In the genomic region with DNA sequence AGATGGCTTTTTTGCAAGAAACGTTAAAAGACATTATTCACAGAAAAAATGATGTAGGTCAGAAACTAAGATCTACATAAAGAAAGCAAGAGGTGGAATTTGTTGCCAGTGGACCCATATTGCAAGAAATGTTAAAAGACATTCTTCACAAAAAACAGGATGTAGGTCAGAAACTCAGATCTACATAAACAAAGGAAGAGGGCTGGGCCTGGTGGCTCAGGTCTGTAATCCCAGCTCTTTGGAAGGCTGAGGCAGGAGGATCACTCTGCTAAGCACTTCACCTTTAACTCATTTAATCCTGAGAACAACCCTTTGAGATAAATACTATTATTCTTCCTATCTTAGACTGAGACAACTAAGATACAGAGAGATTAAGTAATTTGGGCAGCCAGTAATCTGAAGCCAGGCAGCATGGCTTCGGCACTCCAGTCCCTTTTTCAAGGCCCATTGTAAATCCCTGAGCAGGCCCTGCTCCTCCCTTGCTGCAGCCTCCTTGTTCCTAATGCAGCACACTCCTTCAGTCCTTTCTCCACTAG, we compare ENCODE assay signal across 19 cellular contexts. TPM values are rescaled to one million over a fixed set of nuclear protein-coding genes. Genes with fewer than 3 reads are reported as not detected.
DNase-seq lines count a peak whose midpoint lies in the region; ATAC-seq, FAIRE-seq and TF ChIP-seq lines count a peak whose summit lies in the region.
"Had no signal": no experiment of that assay in that cellular context is flagged by ENCODE, and none has a peak within 500 bp of the region (broad histone marks: within the 10 kb centered on the region; RNA-seq: fewer than 3 reads in every experiment).

No MANE protein-coding gene starts in this region.

- FAIRE-seq in K562 (lab: Jason Lieb, UNC), result no peak

- H3K4me3 Mint-ChIP-seq in activated naive CD8-positive, alpha-beta T cell, result no peak overlapping the region
- no peak overlapping the region for H3K4me3 Mint-ChIP-seq in activated naive CD8-positive, alpha-beta T cell treated with anti-CD3 and anti-CD28 coated beads, Interleukin-2, amount 50 U/mL, for 24 hours
- no peak overlapping the region for H3K4me3 Mint-ChIP-seq in stimulated activated effector memory CD8-positive, alpha-beta T cell treated with anti-CD3 and anti-CD28 coated beads, Interleukin-12 subunit alpha, Interleukin-12 subunit beta, amount 100 ng/mL, for 72 hours

- peaks cover 4% of the 10 kb centered on the region for H3K9me3 Mint-ChIP-seq in activated naive CD8-positive, alpha-beta T cell (ENCODE audit: low read depth)
- peaks cover 17% of the 10 kb centered on the region for H3K9me3 Mint-ChIP-seq in activated naive CD8-positive, alpha-beta T cell treated with anti-CD3 and anti-CD28 coated beads, Interleukin-2, amount 50 U/mL, for 24 hours
- peaks cover 3% of the 10 kb centered on the region for H3K9me3 Mint-ChIP-seq in stimulated activated effector memory CD8-positive, alpha-beta T cell treated with anti-CD3 and anti-CD28 coated beads, Interleukin-12 subunit alpha, Interleukin-12 subunit beta, amount 100 ng/mL, for 72 hours

- no peak for DNase-seq in activated naive CD8-positive, alpha-beta T cell treated with anti-CD3 and anti-CD28 coated beads, Interleukin-2, amount 50 U/mL, for 24 hours
- DNase-seq in K562 (ENCODE audit: extremely low read depth in 1 of 4, low spot score in 3 of 4) (no peak), H4 (ENCODE audit: low spot score) (no peak)
- no peak for DNase-seq in stimulated activated effector memory CD8-positive, alpha-beta T cell treated with anti-CD3 and anti-CD28 coated beads, Interleukin-12 subunit alpha, Interleukin-12 subunit beta, amount 100 ng/mL, for 72 hours (ENCODE audit: low spot score in 2 of 2)
- no peak for DNase-seq in activated T-cell treated with anti-CD3 and anti-CD28 coated beads, Interleukin-2, amount 50 U/mL, for 48 hours
- DNase-seq: aorta; DMS79 treated with DMSO at 0.1 percent for 48 hours; effector CD4-positive, alpha-beta T cell; glutamatergic neuron; NCI-H1092 treated with DMSO at 0.1 percent for 48 hours; NCI-H2081 treated with DMSO at 0.1 percent for 48 hours; occipital lobe; retina; stimulated activated CD4-positive, alpha-beta T cell treated with anti-CD3 and anti-CD28 coated beads, Interleukin-12 subunit alpha, Interleukin-12 subunit beta, amount 100 ng/mL, for 4 hours had no signal

- H2AFZ ChIP-seq in K562 (ENCODE audit: low read depth, low read length), result peak overlapping the region; percentile 54

- no peak for TF ChIP-seq POLR2A in K562 (conservative IDR thresholded peaks at IDR 0.05)

- H4K20me1 ChIP-seq in K562 (replicated peaks; ENCODE audit: control insufficient read depth, insufficient read depth, low read length), result no peaks in the 10 kb centered on the region

- BruUV-seq in K562 (replicated peaks; lab: Mats Ljungman, UMichigan), result no TSS peak

- no peak for ATAC-seq in activated naive CD8-positive, alpha-beta T cell treated with anti-CD3 and anti-CD28 coated beads, Interleukin-2, amount 50 U/mL, for 24 hours
- peak; percentile 55; the same call in 2 of the 3 replicates for ATAC-seq in K562
- no peak for ATAC-seq in stimulated activated effector memory CD8-positive, alpha-beta T cell treated with anti-CD3 and anti-CD28 coated beads, Interleukin-12 subunit alpha, Interleukin-12 subunit beta, amount 100 ng/mL, for 72 hours
- ATAC-seq: left lobe of liver, Right ventricle myocardium inferior had no signal

- 82% methylated on average over 2 of the region's 2 CpGs for WGBS in HUES64
- WGBS in K562 (ENCODE audit: insufficient coverage, low coverage, missing lambda C conversion rate), result 33% methylated on average over 2 of the region's 2 CpGs

- no peaks in the 10 kb centered on the region for H3K4me1 ChIP-seq in HUES64 (ENCODE audit: insufficient read depth, low read length)
- H3K4me1 ChIP-seq in K562 (replicated peaks in 1 of 2; ENCODE audit: control insufficient read depth in 2 of 2, insufficient read depth in 2 of 2, low read length in 2 of 2), result no peaks in the 10 kb centered on the region

- peaks cover 42% of the 10 kb centered on the region for H3K4me1 Mint-ChIP-seq in activated naive CD8-positive, alpha-beta T cell (ENCODE audit: low read depth)
- H3K4me1 Mint-ChIP-seq in activated naive CD8-positive, alpha-beta T cell treated with anti-CD3 and anti-CD28 coated beads, Interleukin-2, amount 50 U/mL, for 24 hours, result peaks cover 19% of the 10 kb centered on the region
- peaks cover 15% of the 10 kb centered on the region for H3K4me1 Mint-ChIP-seq in stimulated activated effector memory CD8-positive, alpha-beta T cell treated with anti-CD3 and anti-CD28 coated beads, Interleukin-12 subunit alpha, Interleukin-12 subunit beta, amount 100 ng/mL, for 72 hours

- H3K79me2 ChIP-seq in K562 (ENCODE audit: control insufficient read depth, insufficient read depth, low read length), result no peaks in the 10 kb centered on the region

- no peaks in the 10 kb centered on the region for H3K27me3 Mint-ChIP-seq in activated naive CD8-positive, alpha-beta T cell
- no peaks in the 10 kb centered on the region for H3K27me3 Mint-ChIP-seq in activated naive CD8-positive, alpha-beta T cell treated with anti-CD3 and anti-CD28 coated beads, Interleukin-2, amount 50 U/mL, for 24 hours

- POLR2A ChIA-PET in K562 (lab: Yijun Ruan, JAX), result no interaction called here

- intact Hi-C loops in K562 (cut with micrococcal nuclease), result no loop called here

- H3K9me1 ChIP-seq in K562 (ENCODE audit: control insufficient read depth, insufficient read depth, low read length), result no peaks in the 10 kb centered on the region

- H3K27me3 ChIP-seq in HUES64 (ENCODE audit: insufficient read depth, low read length) (no peaks in the 10 kb centered on the region), K562 (ENCODE audit: control insufficient read depth in 2 of 2, insufficient read depth in 2 of 2, low read length in 2 of 2) (no peaks in the 10 kb centered on the region)

- H3K9ac ChIP-seq in HUES64 (ENCODE audit: low read depth, low read length), result no peak overlapping the region
- no peak overlapping the region for H3K9ac ChIP-seq in K562 (ENCODE audit: insufficient read depth in 1 of 2, low read depth in 2 of 2, low read length in 2 of 2)
- H3K9ac ChIP-seq: KMS-11 had no signal

- CTCF ChIA-PET in K562 (lab: Yijun Ruan, JAX; ENCODE audit: low intra/inter-chr PET ratio), result no interaction called here

- in situ Hi-C loops in K562 (cut with MboI), result loop anchor here (10.0 kb wide), 1 partner anchor 54 kb away; no protein-coding TSS in a partner anchor

- no peak for TF ChIP-seq RAD21 in K562 (CRISPR knock-in tag; conservative IDR thresholded peaks at IDR 0.05 in 1 of 2, IDR thresholded peaks at IDR 0.05 in 1 of 2)

- H3K27ac ChIP-seq in HUES64 (ENCODE audit: low read depth, low read length), result peak overlapping the region; percentile 14
- no peak overlapping the region for H3K27ac ChIP-seq in K562 (ENCODE audit: extremely low read depth, low read depth, low read length)
- H3K27ac ChIP-seq: KMS-11 had no signal

- no peak overlapping the region for H3K4me2 ChIP-seq in K562 (ENCODE audit: insufficient read depth, low read length)
- H3K4me2 ChIP-seq: KMS-11 had no signal

- H3K36me3 Mint-ChIP-seq in activated naive CD8-positive, alpha-beta T cell, result peaks cover 37% of the 10 kb centered on the region
- H3K36me3 Mint-ChIP-seq in activated naive CD8-positive, alpha-beta T cell treated with anti-CD3 and anti-CD28 coated beads, Interleukin-2, amount 50 U/mL, for 24 hours (ENCODE audit: low read depth), result peaks cover 51% of the 10 kb centered on the region
- H3K36me3 Mint-ChIP-seq in stimulated activated effector memory CD8-positive, alpha-beta T cell treated with anti-CD3 and anti-CD28 coated beads, Interleukin-12 subunit alpha, Interleukin-12 subunit beta, amount 100 ng/mL, for 72 hours, result peaks cover 22% of the 10 kb centered on the region

- H3K36me3 ChIP-seq in HUES64 (ENCODE audit: insufficient read depth, low read length) (0 out of 2 replicates have a peak, but pooled peaks cover 3% of the 10 kb centered on the region), K562 (ENCODE audit: control insufficient read depth, insufficient read depth, low read length) (no peaks in the 10 kb centered on the region)

- TF ChIP-seq CTCF in K562 (IDR thresholded peaks at IDR 0.05 in 2 of 3, conservative IDR thresholded peaks at IDR 0.05 in 1 of 3; ENCODE audit: insufficient read depth in 2 of 3, low read depth in 1 of 3, low read length in 3 of 3), result no peak

- TF ChIP-seq EP300 in K562 (IDR thresholded peaks at IDR 0.05; ENCODE audit: low read length), result no peak

- H3K27ac Mint-ChIP-seq in activated naive CD8-positive, alpha-beta T cell, result peak overlapping the region; percentile 41
- no peak overlapping the region for H3K27ac Mint-ChIP-seq in activated naive CD8-positive, alpha-beta T cell treated with anti-CD3 and anti-CD28 coated beads, Interleukin-2, amount 50 U/mL, for 24 hours
- peak overlapping the region; percentile 40 for H3K27ac Mint-ChIP-seq in stimulated activated effector memory CD8-positive, alpha-beta T cell treated with anti-CD3 and anti-CD28 coated beads, Interleukin-12 subunit alpha, Interleukin-12 subunit beta, amount 100 ng/mL, for 72 hours

- H3K4me3 ChIP-seq in HUES64 (ENCODE audit: low read length) (no peak overlapping the region), K562 (no peak overlapping the region)

- H3K9me3 ChIP-seq in HUES64 (ENCODE audit: insufficient read depth, low read depth, low read length) (no peaks in the 10 kb centered on the region), K562 (replicated peaks; ENCODE audit: control insufficient read depth, insufficient read depth, low read depth, low read length) (no peaks in the 10 kb centered on the region)

RNA-seq across cellular contexts. Expression of gene ZFAND4, which starts 11.6 kb away (rescaled TPM):
- polyA plus RNA-seq in HUES64 (2013, experiment 1 of 2), result 6.2 TPM
- polyA plus RNA-seq in HUES64 (2013, experiment 2 of 2), result 7.8 TPM
- total RNA-seq in K562 (2011; cell fraction: chromatin; rRNA removed; ENCODE audit: low replicate concordance), result 2.3 and 6.4 TPM in 2 replicates
- 1.8 and 2.0 TPM in 2 replicates for total RNA-seq in K562 (2011; cell fraction: nucleolus; rRNA removed)
- 1.2 and 3.3 TPM in 2 replicates for total RNA-seq in K562 (2011; cell fraction: nucleoplasm; rRNA removed)
- total RNA-seq in K562 (2014; rRNA removed) (0.82 and 1.2 TPM in 2 replicates), K562 (2014; rRNA removed; fragmentation: Illumina TruSeq; extraction: Trizol) (1.8 and 2.0 TPM in 2 replicates), K562 (2015; rRNA removed; fragmentation: Illumina TruSeq; extraction: Trizol) (2.5 and 3.0 TPM in 2 replicates), K562 (2021) (2.1 and 2.9 TPM in 2 replicates)
- polyA plus RNA-seq in K562 (2011; rRNA removed) (0.03 and 0.53 TPM in 2 replicates), K562 (2014; fragmentation: Illumina TruSeq; extraction: Trizol) (1.3 and 1.5 TPM in 2 replicates), K562 (2014; fragmentation: Nextera tagmentation; extraction: Ambion mirVana) (under 1 TPM; 0.42 to 0.73 TPM), K562 (2014; rRNA removed) (0.92 and 2.6 TPM in 2 replicates)
- 0.18 TPM in 1 of 2 replicates, not detected in the other for polyA plus RNA-seq in K562 (2011; cell fraction: cytosol; rRNA removed)
- polyA plus RNA-seq in K562 (2011; cell fraction: nucleus; rRNA removed), result 0.08 and 0.47 TPM in 2 replicates
- 1.3 and 1.5 TPM in 2 replicates for polyA plus RNA-seq in K562 (2012)
- polyA minus RNA-seq in K562 (2011; rRNA and poly(A)+ RNA removed), result 0.09 and 1.2 TPM in 2 replicates
- polyA minus RNA-seq in K562 (2011; cell fraction: cytosol; rRNA and poly(A)+ RNA removed), result not detected in 2 replicates
- 1.1 TPM in 1 of 2 replicates, not detected in the other for polyA minus RNA-seq in K562 (2011; cell fraction: nucleus; rRNA and poly(A)+ RNA removed)
- 6.1 and 8.2 TPM in 2 replicates for total RNA-seq in H4 (2014; rRNA removed; shearing (Covaris generic))
